In genomic region chr19:19096641-19097627, GRCh38 we compare ENCODE assay signal across 1 cellular context.
TF ChIP-seq lines count a peak whose summit lies in the region.

No MANE protein-coding gene starts in this region.

TF ChIP-seq in HepG2, 621 proteins besides CTCF, POLR2A, EP300 and RAD21 (continued from another document and continues in another):
- TF ChIP-seq MXD3 (CRISPR knock-in tag; IDR thresholded peaks at IDR 0.05): peak; percentile 83; the same call in 1 of the 2 replicates
- peak; percentile 88 for TF ChIP-seq ZNF142 (CRISPR knock-in tag; IDR thresholded peaks at IDR 0.05)
- TF ChIP-seq HOXD1 (CRISPR knock-in tag; IDR thresholded peaks at IDR 0.05): peak; percentile 89
- peak; percentile 93 for TF ChIP-seq ZMYM3 (CRISPR knock-in tag; IDR thresholded peaks at IDR 0.05)
- TF ChIP-seq ZFP62 (CRISPR knock-in tag; IDR thresholded peaks at IDR 0.05): no peak
- no peak for TF ChIP-seq NFIB (CRISPR knock-in tag; IDR thresholded peaks at IDR 0.05; ENCODE audit: borderline replicate concordance)
- TF ChIP-seq TAF15 (IDR thresholded peaks at IDR 0.05; ENCODE audit: low read depth, low read length, poor library complexity, severe bottlenecking): no peak
- peak; percentile 87 for TF ChIP-seq AKAP8 (CRISPR knock-in tag; IDR thresholded peaks at IDR 0.05)
- no peak for TF ChIP-seq TRIM22 (IDR thresholded peaks at IDR 0.05)
- TF ChIP-seq ZNF619 (CRISPR knock-in tag; IDR thresholded peaks at IDR 0.05): no peak
- TF ChIP-seq U2AF1 (optimal IDR thresholded peaks at IDR 0.05; ENCODE audit: low read depth, low read length): no peak
- no peak for TF ChIP-seq MYNN (CRISPR knock-in tag; IDR thresholded peaks at IDR 0.05; ENCODE audit: low read depth)
- peak; percentile 60; the same call in 1 of the 2 replicates for TF ChIP-seq ZNF557 (CRISPR knock-in tag; IDR thresholded peaks at IDR 0.05)
- 0 out of 2 replicates have a peak, but pooled peaks have one; percentile 48 for TF ChIP-seq CERS6 (CRISPR knock-in tag; IDR thresholded peaks at IDR 0.05)
- TF ChIP-seq ZNF33A (CRISPR knock-in tag; IDR thresholded peaks at IDR 0.05; ENCODE audit: borderline replicate concordance): no peak
- no peak for TF ChIP-seq CSRNP2 (CRISPR knock-in tag; conservative IDR thresholded peaks at IDR 0.05; ENCODE audit: low read depth)
- peak; percentile 65; the same call in 2 of the 3 replicates for TF ChIP-seq MXI1 (IDR thresholded peaks at IDR 0.05; ENCODE audit: borderline replicate concordance, low read depth, low read length)
- TF ChIP-seq NFIC (IDR thresholded peaks at IDR 0.05; ENCODE audit: low read length): 0 out of 2 replicates have a peak, but pooled peaks have one; percentile 36
- TF ChIP-seq SATB2 (CRISPR knock-in tag; IDR thresholded peaks at IDR 0.05): 0 out of 2 replicates have a peak, but pooled peaks have one; percentile 80
- no peak for TF ChIP-seq ZNF737 (CRISPR knock-in tag; IDR thresholded peaks at IDR 0.05; ENCODE audit: borderline replicate concordance)
- no peak for TF ChIP-seq ZNF431 (CRISPR knock-in tag; IDR thresholded peaks at IDR 0.05; ENCODE audit: borderline replicate concordance, low read depth)
- no peak for TF ChIP-seq RBM22 (optimal IDR thresholded peaks at IDR 0.05; ENCODE audit: low read length)
- TF ChIP-seq HNRNPK (IDR thresholded peaks at IDR 0.05; ENCODE audit: low read depth, low read length, poor library complexity, severe bottlenecking): no peak
- TF ChIP-seq ISL2 (CRISPR knock-in tag; IDR thresholded peaks at IDR 0.05): peak; percentile 73
- no peak for TF ChIP-seq PLRG1 (conservative IDR thresholded peaks at IDR 0.05)
- TF ChIP-seq ZNF761 (CRISPR knock-in tag; conservative IDR thresholded peaks at IDR 0.05): no peak
- no peak for TF ChIP-seq KLF13 (CRISPR knock-in tag; IDR thresholded peaks at IDR 0.05)
- TF ChIP-seq TFE3 (CRISPR knock-in tag; IDR thresholded peaks at IDR 0.05): peak; percentile 93
- TF ChIP-seq ZBTB34 (CRISPR knock-in tag; IDR thresholded peaks at IDR 0.05): peak; percentile 94
- TF ChIP-seq CHD2 (IDR thresholded peaks at IDR 0.05; ENCODE audit: low read depth, low read length): no peak
- no peak for TF ChIP-seq ZNF543 (CRISPR knock-in tag; IDR thresholded peaks at IDR 0.05)
- no peak for TF ChIP-seq ZNF83 (CRISPR knock-in tag; IDR thresholded peaks at IDR 0.05; ENCODE audit: borderline replicate concordance)
- peak; percentile 60; the same call in 1 of the 2 replicates for TF ChIP-seq HMG20B (CRISPR knock-in tag; conservative IDR thresholded peaks at IDR 0.05)
- TF ChIP-seq SALL2 (CRISPR knock-in tag; IDR thresholded peaks at IDR 0.05): peak; percentile 75; the same call in 1 of the 2 replicates
- TF ChIP-seq ZNF781 (CRISPR knock-in tag; IDR thresholded peaks at IDR 0.05; ENCODE audit: borderline replicate concordance, not compliant biosample characterization): peak; percentile 76
- TF ChIP-seq ZMYM4 (CRISPR knock-in tag; IDR thresholded peaks at IDR 0.05): peak; percentile 74
- TF ChIP-seq TRIM24 (CRISPR knock-in tag; IDR thresholded peaks at IDR 0.05): peak; percentile 76; the same call in 1 of the 2 replicates
- TF ChIP-seq PRDM10 (CRISPR knock-in tag; IDR thresholded peaks at IDR 0.05; ENCODE audit: low read depth): peak; percentile 87
- TF ChIP-seq CBFB (CRISPR knock-in tag; IDR thresholded peaks at IDR 0.05): no peak
- peak; percentile 99 for TF ChIP-seq ZEB1 (IDR thresholded peaks at IDR 0.05; ENCODE audit: insufficient replicate concordance, low read depth)
- no peak for TF ChIP-seq ZNF484 (CRISPR knock-in tag; IDR thresholded peaks at IDR 0.05; ENCODE audit: borderline replicate concordance, low read depth)
- TF ChIP-seq RORA (CRISPR knock-in tag; IDR thresholded peaks at IDR 0.05): no peak
- no peak for TF ChIP-seq HOXA9 (CRISPR knock-in tag; IDR thresholded peaks at IDR 0.05; ENCODE audit: borderline replicate concordance)
- peak; percentile 80; the same call in 1 of the 2 replicates for TF ChIP-seq NFKBIZ (CRISPR knock-in tag; IDR thresholded peaks at IDR 0.05)
- peak; percentile 64 for TF ChIP-seq ZBTB33 (CRISPR knock-in tag; IDR thresholded peaks at IDR 0.05)
- TF ChIP-seq JUND (CRISPR knock-in tag; IDR thresholded peaks at IDR 0.05): peak; percentile 97
- peak; percentile 97 for TF ChIP-seq ARNTL (CRISPR knock-in tag; IDR thresholded peaks at IDR 0.05)
- peak; percentile 57; the same call in 1 of the 2 replicates for TF ChIP-seq RCOR2 (CRISPR knock-in tag; IDR thresholded peaks at IDR 0.05)
